Comparison of ENCODE assay signal across 27 cellular contexts in genomic region chr5:97225222-97225621, GRCh38. TPM values are rescaled to one million over a fixed set of nuclear protein-coding genes. Genes with fewer than 3 reads are reported as not detected.
A peak's percentile ranks its signal among the peaks of the same experiment; 100 is the strongest.
DNase-seq lines count a peak whose midpoint lies in the region; ATAC-seq, FAIRE-seq and TF ChIP-seq lines count a peak whose summit lies in the region.
"Had no signal": no experiment of that assay in that cellular context is flagged by ENCODE, and none has a peak within 500 bp of the region (broad histone marks: within the 10 kb centered on the region; RNA-seq: fewer than 3 reads in every experiment).

No MANE protein-coding gene starts in this region.

- no peaks in the 10 kb centered on the region for H3K9me2 ChIP-seq in PC-9 (ENCODE audit: insufficient read depth)

- H3K79me2 ChIP-seq in HepG2 (ENCODE audit: insufficient read depth, low read length) (no peaks in the 10 kb centered on the region), PC-9 (ENCODE audit: low read depth) (no peaks in the 10 kb centered on the region), K562 (ENCODE audit: control insufficient read depth, insufficient read depth, low read length) (no peaks in the 10 kb centered on the region)

- peaks cover 0 to 18% of the 10 kb centered on the region in 2 donors for H3K27me3 Mint-ChIP-seq in effector memory CD8-positive, alpha-beta T cell

- H3K4me2 ChIP-seq in HepG2 (ENCODE audit: low read depth, low read length) (no peak overlapping the region), PC-9 (no peak overlapping the region), K562 (ENCODE audit: insufficient read depth, low read length) (no peak overlapping the region)
- H3K4me2 ChIP-seq: BLaER1 had no signal

- no peaks in the 10 kb centered on the region for H3K4me1 Mint-ChIP-seq in effector memory CD8-positive, alpha-beta T cell (ENCODE audit: low read depth in 2 of 2)
- H3K4me1 Mint-ChIP-seq: CD4-positive, alpha-beta memory T cell; CD4-positive, CD25-positive, alpha-beta regulatory T cell; CD8-positive, alpha-beta memory T cell had no signal

- no peaks in the 10 kb centered on the region for H3K27me3 ChIP-seq in HepG2 (ENCODE audit: control insufficient read depth in 1 of 2, insufficient read depth in 2 of 2, low read length in 2 of 2)
- H3K27me3 ChIP-seq in right lobe of liver: no peaks in the 10 kb centered on the region
- no peaks in the 10 kb centered on the region for H3K27me3 ChIP-seq in PC-9 (ENCODE audit: insufficient read depth, low read depth)
- no peaks in the 10 kb centered on the region for H3K27me3 ChIP-seq in K562 (ENCODE audit: control insufficient read depth in 2 of 2, insufficient read depth in 2 of 2, low read length in 2 of 2)
- H3K27me3 ChIP-seq: BE2C, BLaER1 had no signal

- peaks cover 6% of the 10 kb centered on the region for H3K4me1 ChIP-seq in HepG2 (ENCODE audit: insufficient read depth, low read length)
- peaks cover 0 to 10% (median 0%) of the 10 kb centered on the region in 4 donors for H3K4me1 ChIP-seq in right lobe of liver
- peaks cover 37% of the 10 kb centered on the region for H3K4me1 ChIP-seq in PC-9 (replicated peaks; ENCODE audit: insufficient read depth)
- H3K4me1 ChIP-seq in K562 (replicated peaks in 1 of 2; ENCODE audit: control insufficient read depth in 2 of 2, insufficient read depth in 2 of 2, low read length in 2 of 2): no peaks in the 10 kb centered on the region
- H3K4me1 ChIP-seq: BE2C had no signal

- H3F3A ChIP-seq in PC-9 (ENCODE audit: insufficient read depth, low read depth): peaks cover 13% of the 10 kb centered on the region

- no peak overlapping the region for H3K9ac ChIP-seq in HepG2 (ENCODE audit: insufficient read depth, low read depth, low read length)
- H3K9ac ChIP-seq in K562 (ENCODE audit: insufficient read depth in 1 of 2, low read depth in 2 of 2, low read length in 2 of 2): no peak overlapping the region
- H3K9ac ChIP-seq: BLaER1 had no signal

- TF ChIP-seq EP300 in HepG2 (IDR thresholded peaks at IDR 0.05; ENCODE audit: low read depth in 2 of 2, low read length in 2 of 2): no peak
- no peak for TF ChIP-seq EP300 in HepG2 (CRISPR knock-in tag; IDR thresholded peaks at IDR 0.05; ENCODE audit: borderline replicate concordance)
- TF ChIP-seq EP300 in K562 (IDR thresholded peaks at IDR 0.05; ENCODE audit: low read length): no peak

- TF ChIP-seq POLR2A in HepG2 (IDR thresholded peaks at IDR 0.05; ENCODE audit: insufficient read depth in 1 of 2, low read depth in 2 of 2, low read length in 2 of 2) (no peak), right lobe of liver (IDR thresholded peaks at IDR 0.05) (no peak), K562 (conservative IDR thresholded peaks at IDR 0.05) (no peak)

- DNase-seq in HepG2 (ENCODE audit: low spot score) (no peak), right lobe of liver (no peak), PC-9 (no peak), K562 (ENCODE audit: extremely low read depth in 1 of 4, low spot score in 3 of 4) (no peak), NOMO-1 (lab: John Stamatoyannopoulos, UW; ENCODE audit: unreplicated experiment in 2 of 2) (no peak)
- no peak for DNase-seq in effector memory CD8-positive, alpha-beta T cell
- DNase-seq: ACHN; BE2C; C1 segment of cervical spinal cord; CD4-positive, alpha-beta memory T cell; CD4-positive, CD25-positive, alpha-beta regulatory T cell; CD8-positive, alpha-beta memory T cell; COR-L47; DMS 273 treated with DMSO at 0.1 percent for 48 hours; DMS153; DMS53; DMS79; DND-41; EL; GDM1 had no signal

- no peak for TF ChIP-seq RAD21 in HepG2 (CRISPR knock-in tag; IDR thresholded peaks at IDR 0.05)
- no peak for TF ChIP-seq RAD21 in K562 (CRISPR knock-in tag; conservative IDR thresholded peaks at IDR 0.05 in 1 of 2, IDR thresholded peaks at IDR 0.05 in 1 of 2)

- no peak overlapping the region for H3K27ac Mint-ChIP-seq in effector memory CD8-positive, alpha-beta T cell
- H3K27ac Mint-ChIP-seq: CD14-positive monocyte; CD4-positive, alpha-beta memory T cell; CD4-positive, CD25-positive, alpha-beta regulatory T cell; CD8-positive, alpha-beta memory T cell had no signal

- H3K9me1 ChIP-seq in K562 (ENCODE audit: control insufficient read depth, insufficient read depth, low read length): no peaks in the 10 kb centered on the region

- intact Hi-C loops in HepG2 (cut with micrococcal nuclease; ENCODE audit: unreplicated experiment): no loop called here
- intact Hi-C loops in right lobe of liver (cut with DNase I): no loop called here
- intact Hi-C loops in PC-9 (cut with micrococcal nuclease; ENCODE audit: unreplicated experiment): no loop called here
- intact Hi-C loops in K562 (cut with micrococcal nuclease): no loop called here

- POLR2A ChIA-PET in HepG2 (lab: Yijun Ruan, JAX) (no interaction called here), PC-9 (lab: Charles Lee; ENCODE audit: unreplicated experiment) (no interaction called here), K562 (lab: Yijun Ruan, JAX) (no interaction called here)

- no peak for FAIRE-seq in HepG2 (lab: Jason Lieb, UNC)
- FAIRE-seq in K562 (lab: Jason Lieb, UNC): no peak
- FAIRE-seq: GM12878, GM12892, GM18507 had no signal

- H3K4me3 ChIP-seq in HepG2 (replicated peaks in 1 of 3; ENCODE audit: insufficient read depth in 1 of 3, low read depth in 2 of 3, low read length in 3 of 3) (no peak overlapping the region), right lobe of liver (no peak overlapping the region), PC-9 (no peak overlapping the region), K562 (no peak overlapping the region)
- H3K4me3 ChIP-seq: BLaER1, GM12878 had no signal

- TF ChIP-seq CTCF in HepG2 (CRISPR knock-in tag; IDR thresholded peaks at IDR 0.05): no peak
- no peak for TF ChIP-seq CTCF in right lobe of liver (IDR thresholded peaks at IDR 0.05)
- no peak for TF ChIP-seq CTCF in PC-9 (conservative IDR thresholded peaks at IDR 0.05)
- no peak for TF ChIP-seq CTCF in K562 (IDR thresholded peaks at IDR 0.05 in 2 of 3, conservative IDR thresholded peaks at IDR 0.05 in 1 of 3; ENCODE audit: insufficient read depth in 2 of 3, low read depth in 1 of 3, low read length in 3 of 3)

- no peaks in the 10 kb centered on the region for H3K36me3 ChIP-seq in HepG2 (replicated peaks in 1 of 2; ENCODE audit: control insufficient read depth in 1 of 2, insufficient read depth in 2 of 2, low read length in 2 of 2)
- no peaks in the 10 kb centered on the region for H3K36me3 ChIP-seq in right lobe of liver
- H3K36me3 ChIP-seq in PC-9 (ENCODE audit: low read depth): no peaks in the 10 kb centered on the region
- H3K36me3 ChIP-seq in K562 (ENCODE audit: control insufficient read depth, insufficient read depth, low read length): no peaks in the 10 kb centered on the region
- H3K36me3 ChIP-seq: BE2C, BLaER1 had no signal

- no peaks in the 10 kb centered on the region for H3K9me3 ChIP-seq in HepG2 (ENCODE audit: low read length)
- no peaks in the 10 kb centered on the region for H3K9me3 ChIP-seq in right lobe of liver
- no peaks in the 10 kb centered on the region for H3K9me3 ChIP-seq in PC-9 (ENCODE audit: insufficient read depth, low read depth)
- no peaks in the 10 kb centered on the region for H3K9me3 ChIP-seq in K562 (replicated peaks; ENCODE audit: control insufficient read depth, insufficient read depth, low read depth, low read length)
- H3K9me3 ChIP-seq: BE2C, BLaER1 had no signal

- no peaks in the 10 kb centered on the region for H3K36me3 Mint-ChIP-seq in effector memory CD8-positive, alpha-beta T cell (ENCODE audit: insufficient read depth)
- H3K36me3 Mint-ChIP-seq: CD4-positive, alpha-beta memory T cell; CD4-positive, CD25-positive, alpha-beta regulatory T cell; CD8-positive, alpha-beta memory T cell had no signal

- H3K9me3 Mint-ChIP-seq in effector memory CD8-positive, alpha-beta T cell: no peaks in the 10 kb centered on the region
- H3K9me3 Mint-ChIP-seq: CD4-positive, CD25-positive, alpha-beta regulatory T cell had no signal

- H2AFZ ChIP-seq in HepG2 (ENCODE audit: low read length): no peak overlapping the region
- no peak overlapping the region for H2AFZ ChIP-seq in PC-9
- no peak overlapping the region for H2AFZ ChIP-seq in K562 (ENCODE audit: low read depth, low read length)

- no peak overlapping the region for H3K4me3 Mint-ChIP-seq in effector memory CD8-positive, alpha-beta T cell
- H3K4me3 Mint-ChIP-seq: CD14-positive monocyte; CD4-positive, alpha-beta memory T cell; CD4-positive, CD25-positive, alpha-beta regulatory T cell; CD8-positive, alpha-beta memory T cell had no signal

- BruUV-seq in HepG2 (replicated peaks; lab: Mats Ljungman, UMichigan): no TSS peak
- BruUV-seq in PC-9 (replicated peaks; lab: Mats Ljungman, UMichigan): no TSS peak
- no TSS peak for BruUV-seq in K562 (replicated peaks; lab: Mats Ljungman, UMichigan)

- H4K20me1 ChIP-seq in HepG2 (ENCODE audit: insufficient read depth, low read length): no peaks in the 10 kb centered on the region
- no peaks in the 10 kb centered on the region for H4K20me1 ChIP-seq in PC-9 (ENCODE audit: insufficient read depth)
- no peaks in the 10 kb centered on the region for H4K20me1 ChIP-seq in K562 (replicated peaks; ENCODE audit: control insufficient read depth, insufficient read depth, low read length)
- H4K20me1 ChIP-seq: BLaER1 had no signal

- in situ Hi-C loops in HepG2 (cut with HindIII; ENCODE audit: extremely low pct_ligation_motif_present, low pct_unique_long_range_greater_than_20kb) (no loop called here), K562 (cut with MboI) (no loop called here)

- ATAC-seq in HepG2 (no peak), right lobe of liver (no peak), K562 (no peak), HG02588 (IDR thresholded peaks at IDR 0.05; ENCODE audit: unreplicated experiment) (no peak)
- no peak for ATAC-seq in effector memory CD8-positive, alpha-beta T cell (replicated peaks)
- ATAC-seq: GM12878 had no signal

- CTCF ChIA-PET in HepG2 (lab: Yijun Ruan, JAX; ENCODE audit: low intra/inter-chr PET ratio, low total read pairs) (no interaction called here), PC-9 (lab: Charles Lee) (no interaction called here), K562 (lab: Yijun Ruan, JAX; ENCODE audit: low intra/inter-chr PET ratio) (no interaction called here)

- H3K27ac ChIP-seq in HepG2 (ENCODE audit: extremely low read length, insufficient read depth, low read length) (no peak overlapping the region), right lobe of liver (no peak overlapping the region), PC-9 (0 out of 2 replicates have a peak overlapping the region, but pooled peaks have one; percentile 29), K562 (ENCODE audit: extremely low read depth, low read depth, low read length) (no peak overlapping the region)
- H3K27ac ChIP-seq: 22Rv1, BLaER1 had no signal

RNA-seq across cellular contexts. Expression of gene RIOK2, which starts 42.2 kb away (rescaled TPM):
- total RNA-seq in HepG2 (2016; rRNA removed; fragmentation: Illumina TruSeq; extraction: Trizol) (46.6 and 74.0 TPM in 2 replicates), right lobe of liver (10 to 100 TPM in 3 of 6 experiments, 1 to 10 TPM in 3; 7.0 to 17.6 (median 10.4) TPM), PC-9 (2021) (14.4 and 18.4 TPM in 2 replicates), K562 (2014; rRNA removed) (33.1 and 33.6 TPM in 2 replicates), K562 (2014; rRNA removed; fragmentation: Illumina TruSeq; extraction: Trizol) (54.0 and 58.7 TPM in 2 replicates), K562 (2015; rRNA removed; fragmentation: Illumina TruSeq; extraction: Trizol) (37.9 and 47.8 TPM in 2 replicates), K562 (2021) (44.0 and 46.6 TPM in 2 replicates)
- 1.7 and 9.3 TPM in 2 replicates for total RNA-seq in HepG2 (2016; cell fraction: cytosol; rRNA removed; fragmentation: Illumina TruSeq; extraction: Trizol; ENCODE audit: low read depth)
- 46.5 and 70.7 TPM in 2 replicates for total RNA-seq in HepG2 (2016; cell fraction: insoluble cytoplasmic fraction; rRNA removed; fragmentation: Illumina TruSeq; extraction: Trizol)
- 11.0 and 11.8 TPM in 2 replicates for total RNA-seq in HepG2 (2016; cell fraction: membrane; rRNA removed; fragmentation: Illumina TruSeq; extraction: Trizol)
- 32.9 and 39.9 TPM in 2 replicates for total RNA-seq in HepG2 (2016; cell fraction: nucleus; rRNA removed; fragmentation: Illumina TruSeq; extraction: Trizol)
- polyA plus RNA-seq in HepG2 (2011; rRNA removed) (6.2 and 8.1 TPM in 2 replicates), K562 (2011; rRNA removed) (31.6 and 47.1 TPM in 2 replicates), K562 (2014; fragmentation: Illumina TruSeq; extraction: Trizol) (22.9 and 24.4 TPM in 2 replicates), K562 (2014; fragmentation: Nextera tagmentation; extraction: Ambion mirVana) (10 to 100 TPM; 81.6 to 97.6 TPM), K562 (2014; rRNA removed) (43.4 and 50.5 TPM in 2 replicates)
- polyA plus RNA-seq in HepG2 (2011; cell fraction: cytosol; rRNA removed): 2.5 and 3.5 TPM in 2 replicates
- 5.5 and 6.4 TPM in 2 replicates for polyA plus RNA-seq in HepG2 (2011; cell fraction: nucleus; rRNA removed)
- polyA plus RNA-seq in HepG2 (2012): 14.5 and 25.6 TPM in 2 replicates
- polyA plus RNA-seq in HepG2 (2016; cell fraction: cytosol; fragmentation: Illumina TruSeq; extraction: Trizol; ENCODE audit: low read depth): 3.0 and 3.2 TPM in 2 replicates
- polyA plus RNA-seq in HepG2 (2016; cell fraction: insoluble cytoplasmic fraction; fragmentation: Illumina TruSeq; extraction: Trizol; ENCODE audit: low read depth): 71.0 and 77.1 TPM in 2 replicates
- polyA plus RNA-seq in HepG2 (2016; cell fraction: membrane; fragmentation: Illumina TruSeq; extraction: Trizol; ENCODE audit: low read depth): 3.5 and 5.1 TPM in 2 replicates
- 38.8 and 44.9 TPM in 2 replicates for polyA plus RNA-seq in HepG2 (2016; cell fraction: nucleus; fragmentation: Illumina TruSeq; extraction: Trizol; ENCODE audit: insufficient read depth, low read depth)
- polyA minus RNA-seq in HepG2 (2011; rRNA and poly(A)+ RNA removed; ENCODE audit: low replicate concordance): 11.8 and 14.9 TPM in 2 replicates
- polyA minus RNA-seq in HepG2 (2011; cell fraction: cytosol; rRNA and poly(A)+ RNA removed): 4.2 and 5.5 TPM in 2 replicates
- polyA minus RNA-seq in HepG2 (2011; cell fraction: nucleus; rRNA and poly(A)+ RNA removed): 48.5 and 62.5 TPM in 2 replicates
- 24.7 and 80.5 TPM in 2 replicates for total RNA-seq in K562 (2011; cell fraction: chromatin; rRNA removed; ENCODE audit: low replicate concordance)
- total RNA-seq in K562 (2011; cell fraction: nucleolus; rRNA removed): 16.5 and 27.8 TPM in 2 replicates
- 34.5 and 35.2 TPM in 2 replicates for total RNA-seq in K562 (2011; cell fraction: nucleoplasm; rRNA removed)
- polyA plus RNA-seq in K562 (2011; cell fraction: cytosol; rRNA removed): 3.2 and 7.1 TPM in 2 replicates
- 14.7 and 18.4 TPM in 2 replicates for polyA plus RNA-seq in K562 (2011; cell fraction: nucleus; rRNA removed)
- polyA plus RNA-seq in K562 (2012): 28.8 and 35.1 TPM in 2 replicates
- polyA minus RNA-seq in K562 (2011; rRNA and poly(A)+ RNA removed): 49.1 and 62.6 TPM in 2 replicates
- 12.4 and 13.8 TPM in 2 replicates for polyA minus RNA-seq in K562 (2011; cell fraction: cytosol; rRNA and poly(A)+ RNA removed)
- 44.8 and 75.5 TPM in 2 replicates for polyA minus RNA-seq in K562 (2011; cell fraction: nucleus; rRNA and poly(A)+ RNA removed)

Comparison
In these comparisons a context has a peak if more than half of its experiments do, and no peak if none do; other contexts are left out.
1. Of the 241 proteins assayed by ChIP-seq in both HepG2 and K562: peak only in HepG2: MAFF and MAFK; only in K562: none; in both: none; in neither: 239.